16 cellular contexts compared by ENCODE assay signal in the genomic region with DNA sequence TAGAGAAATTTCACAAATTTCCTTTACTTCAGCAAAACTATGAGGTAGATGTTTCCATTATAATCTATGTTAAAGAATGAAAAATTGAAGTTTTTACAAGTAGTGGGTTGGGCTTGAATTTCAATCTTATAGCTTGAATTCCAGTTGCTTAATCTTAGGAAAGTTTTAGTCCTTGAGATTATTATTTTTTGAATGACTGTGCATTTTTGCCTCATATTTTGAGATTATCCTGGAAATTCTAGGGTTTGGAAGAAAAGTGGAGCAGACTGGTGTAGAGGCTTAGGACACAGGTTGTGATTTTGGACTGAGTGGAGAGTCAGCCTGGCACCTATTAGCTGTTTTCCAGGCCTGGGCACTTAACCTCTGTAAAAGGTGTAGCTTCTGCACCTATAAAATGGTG. TPM values are rescaled to one million over a fixed set of nuclear protein-coding genes. Genes with fewer than 3 reads are reported as not detected.
DNase-seq lines count a peak whose midpoint lies in the region; ATAC-seq and TF ChIP-seq lines count a peak whose summit lies in the region.
"Had no signal": no experiment of that assay in that cellular context is flagged by ENCODE, and none has a peak within 500 bp of the region (broad histone marks: within the 10 kb centered on the region; RNA-seq: fewer than 3 reads in every experiment).

No MANE protein-coding gene starts in this region.

- H3K4me3 ChIP-seq in dorsolateral prefrontal cortex: peak overlapping the region in 41 of 59 donors; percentile 0 to 93 (median 87)

- POLR2A ChIA-PET in CD4-positive, alpha-beta T cell (lab: Charles Lee): interaction anchor here (1.2 kb wide), 1 partner anchor 247 kb away, joined by 3 read pairs; a partner anchor contains a TSS

- no peak for TF ChIP-seq CTCF in CD4-positive, alpha-beta T cell (IDR thresholded peaks at IDR 0.05)
- no peak for TF ChIP-seq CTCF in dorsolateral prefrontal cortex (IDR thresholded peaks at IDR 0.05 in 54 of 56, conservative IDR thresholded peaks at IDR 0.05 in 2 of 56; ENCODE audit: low read depth in 1 of 56, partially characterized antibody in 56 of 56)
- no peak for TF ChIP-seq CTCF in neural crest cell (conservative IDR thresholded peaks at IDR 0.05)

- CTCF ChIA-PET in CD4-positive, alpha-beta T cell (lab: Charles Lee): interaction anchor here (1.1 kb wide), 1 partner anchor 25 kb away, joined by 4 read pairs; no protein-coding TSS in a partner anchor

- no peaks in the 10 kb centered on the region for H3K36me3 Mint-ChIP-seq in CD4-positive, alpha-beta T cell (ENCODE audit: low read depth)
- peaks cover 25% of the 10 kb centered on the region for H3K36me3 Mint-ChIP-seq in activated T-helper 1 cell treated with anti-CD3 and anti-CD28 coated beads, Interleukin-12 subunit alpha, Interleukin-12 subunit beta, Interleukin-2, Interleukin-4 antibody, amounts not matched to agents 30 ng/mL and 10 ng/mL and 1 ng/mL, durations not matched to agents 14 hours and 24 hours and 36 hours (ENCODE audit: low read depth)
- peaks cover 37% of the 10 kb centered on the region for H3K36me3 Mint-ChIP-seq in neural crest cell (ENCODE audit: low read depth)

- peaks cover 13% of the 10 kb centered on the region for H3K27me3 Mint-ChIP-seq in CD4-positive, alpha-beta T cell
- H3K27me3 Mint-ChIP-seq in activated T-helper 1 cell treated with anti-CD3 and anti-CD28 coated beads, Interleukin-12 subunit alpha, Interleukin-12 subunit beta, Interleukin-2, Interleukin-4 antibody, amounts not matched to agents 30 ng/mL and 10 ng/mL and 1 ng/mL, durations not matched to agents 14 hours and 24 hours and 36 hours (ENCODE audit: insufficient read depth): peaks cover 5% of the 10 kb centered on the region
- H3K27me3 Mint-ChIP-seq in neural crest cell (ENCODE audit: low read depth): peaks cover 2% of the 10 kb centered on the region

- intact Hi-C loops in CD4-positive, alpha-beta T cell (cut with DNase I, micrococcal nuclease): loop anchor here in 1 of 2 experiments (10.0 kb wide), 1 partner anchor 1011 kb away; a partner anchor contains a TSS
- intact Hi-C loops in activated T-helper 1 cell treated with anti-CD3 and anti-CD28 coated beads, Interleukin-12 subunit alpha, Interleukin-12 subunit beta, Interleukin-2, Interleukin-4 antibody, amounts not matched to agents 30 ng/mL and 10 ng/mL and 1 ng/mL, durations not matched to agents 14 hours and 24 hours and 36 hours (cut with micrococcal nuclease): loop anchor here (10.0 kb wide), 1 partner anchor 1719 kb away; a partner anchor contains a TSS
- intact Hi-C loops in dorsolateral prefrontal cortex (cut with DNase I): loop anchor here in 1 of 2 donors (10.0 kb wide), 1 partner anchor 49 kb away; no protein-coding TSS in a partner anchor

- peaks cover 26% of the 10 kb centered on the region for H3K4me1 Mint-ChIP-seq in CD4-positive, alpha-beta T cell (ENCODE audit: low read depth)
- H3K4me1 Mint-ChIP-seq in activated T-helper 1 cell treated with anti-CD3 and anti-CD28 coated beads, Interleukin-12 subunit alpha, Interleukin-12 subunit beta, Interleukin-2, Interleukin-4 antibody, amounts not matched to agents 30 ng/mL and 10 ng/mL and 1 ng/mL, durations not matched to agents 14 hours and 24 hours and 36 hours (ENCODE audit: low read depth): peaks cover 42% of the 10 kb centered on the region
- H3K4me1 Mint-ChIP-seq in neural crest cell: peaks cover 50% of the 10 kb centered on the region

- H3K9me3 Mint-ChIP-seq in CD4-positive, alpha-beta T cell: no peaks in the 10 kb centered on the region
- no peaks in the 10 kb centered on the region for H3K9me3 Mint-ChIP-seq in activated T-helper 1 cell treated with anti-CD3 and anti-CD28 coated beads, Interleukin-12 subunit alpha, Interleukin-12 subunit beta, Interleukin-2, Interleukin-4 antibody, amounts not matched to agents 30 ng/mL and 10 ng/mL and 1 ng/mL, durations not matched to agents 14 hours and 24 hours and 36 hours
- no peaks in the 10 kb centered on the region for H3K9me3 Mint-ChIP-seq in neural crest cell
- H3K9me3 Mint-ChIP-seq: GM23338 had no signal

- no peak overlapping the region for H3K27ac Mint-ChIP-seq in CD4-positive, alpha-beta T cell
- no peak overlapping the region for H3K27ac Mint-ChIP-seq in activated T-helper 1 cell treated with anti-CD3 and anti-CD28 coated beads, Interleukin-12 subunit alpha, Interleukin-12 subunit beta, Interleukin-2, Interleukin-4 antibody, amounts not matched to agents 30 ng/mL and 10 ng/mL and 1 ng/mL, durations not matched to agents 14 hours and 24 hours and 36 hours
- no peak overlapping the region for H3K27ac Mint-ChIP-seq in neural crest cell (ENCODE audit: unreplicated experiment)
- H3K27ac Mint-ChIP-seq: CD4-positive, CD25-positive, alpha-beta regulatory T cell; GM23338 had no signal

- H3K27ac ChIP-seq in CD4-positive, alpha-beta T cell (ENCODE audit: low read depth, low read length): no peak overlapping the region
- no peak overlapping the region for H3K27ac ChIP-seq in dorsolateral prefrontal cortex

- H3K27me3 ChIP-seq in CD4-positive, alpha-beta T cell (ENCODE audit: control insufficient read depth, insufficient read depth, low read length): peaks cover 4% of the 10 kb centered on the region
- no peaks in the 10 kb centered on the region for H3K27me3 ChIP-seq in dorsolateral prefrontal cortex
- H3K27me3 ChIP-seq: BE2C had no signal

- no peak for ATAC-seq in CD4-positive, alpha-beta T cell (ENCODE audit: poor library complexity)
- ATAC-seq: GM23338 had no signal

- DNase-seq in CD4-positive, alpha-beta T cell: no peak
- no peak for DNase-seq in activated T-helper 1 cell treated with anti-CD3 and anti-CD28 coated beads, Interleukin-12 subunit alpha, Interleukin-12 subunit beta, Interleukin-2, Interleukin-4 antibody, amounts not matched to agents 30 ng/mL and 10 ng/mL and 1 ng/mL, durations not matched to agents 14 hours and 24 hours and 36 hours (ENCODE audit: low spot score)
- DNase-seq in dorsolateral prefrontal cortex (no peak), neural crest cell (ENCODE audit: low read depth, low spot score) (no peak), glomerular visceral epithelial cell (ENCODE audit: extremely low spot score) (no peak), RKO (ENCODE audit: low spot score) (no peak)
- DNase-seq in activated CD4-positive, alpha-beta T cell treated with anti-CD3 and anti-CD28 coated beads, Interleukin-2, amount 50 U/mL, for 48 hours: no peak
- DNase-seq: ACHN; BE2C; C1 segment of cervical spinal cord; Caco-2; CD4-positive, CD25-positive, alpha-beta regulatory T cell; DMS153; GDM1; HCEC 1CT had no signal

- no peaks in the 10 kb centered on the region for H3K9me3 ChIP-seq in CD4-positive, alpha-beta T cell (ENCODE audit: control insufficient read depth, low read length)
- H3K9me3 ChIP-seq: BE2C, Caco-2 had no signal

- H3K4me3 Mint-ChIP-seq in CD4-positive, alpha-beta T cell: peak overlapping the region; percentile 46
- peak overlapping the region; percentile 90 for H3K4me3 Mint-ChIP-seq in activated T-helper 1 cell treated with anti-CD3 and anti-CD28 coated beads, Interleukin-12 subunit alpha, Interleukin-12 subunit beta, Interleukin-2, Interleukin-4 antibody, amounts not matched to agents 30 ng/mL and 10 ng/mL and 1 ng/mL, durations not matched to agents 14 hours and 24 hours and 36 hours
- peak overlapping the region; percentile 60 for H3K4me3 Mint-ChIP-seq in neural crest cell

RNA-seq across cellular contexts. Expression of a gene that starts 54.2 kb away (rescaled TPM):
- 1 to 10 TPM; 1.0 to 1.3 TPM for total RNA-seq in CD4-positive, alpha-beta T cell
- 14.7 and 16.9 TPM in 2 replicates for total RNA-seq in activated T-helper 1 cell treated with anti-CD3 and anti-CD28 coated beads, Interleukin-12 subunit alpha, Interleukin-12 subunit beta, Interleukin-2, Interleukin-4 antibody, amounts not matched to agents 30 ng/mL and 10 ng/mL and 1 ng/mL, durations not matched to agents 14 hours and 24 hours and 36 hours
- total RNA-seq in dorsolateral prefrontal cortex (10 to 100 TPM; 20.5 to 99.2 (median 61.8) TPM), neural crest cell (39.1 and 40.7 TPM in 2 replicates)
- total RNA-seq: Caco-2 had no signal
